8 cellular contexts compared by ENCODE assay signal in genomic region chr17:59963738-59964454, GRCh38. TPM values are rescaled to one million over a fixed set of nuclear protein-coding genes. Genes with fewer than 3 reads are reported as not detected.
DNase-seq lines count a peak whose midpoint lies in the region; ATAC-seq, FAIRE-seq and TF ChIP-seq lines count a peak whose summit lies in the region.

No MANE protein-coding gene starts in this region.

- no peak for TF ChIP-seq POLR2A in prostate gland (IDR thresholded peaks at IDR 0.05)

- ATAC-seq in CD8-positive, alpha-beta T cell = peak; percentile 68
- ATAC-seq in GM21423 (IDR thresholded peaks at IDR 0.05; ENCODE audit: unreplicated experiment) = peak; percentile 24

- H3K27ac Mint-ChIP-seq in CD8-positive, alpha-beta T cell = peak overlapping the region; percentile 97

- CTCF ChIA-PET in CD8-positive, alpha-beta T cell (lab: Charles Lee) = interaction anchor here (1.9 kb wide), 1 partner anchor 73 kb away, joined by 7 read pairs; no protein-coding TSS in a partner anchor

- POLR2A ChIA-PET in CD8-positive, alpha-beta T cell (lab: Charles Lee) = interaction anchor here (0.6 to 1.8 kb wide), 7 partner anchors 8 to 344 kb away, joined by 3 to 9 read pairs (median 3); partner anchors contain the start of genes CLTC, RPS6KB1 and TUBD1

- peak overlapping the region; percentile 93 for H3K27ac ChIP-seq in CD8-positive, alpha-beta T cell (ENCODE audit: low read depth, low read length)
- H3K27ac ChIP-seq in SK-N-MC (peak overlapping the region; percentile 70), left ventricle myocardium inferior (replicated peaks) (peak overlapping the region; percentile 97), prostate gland (peak overlapping the region; percentile 96)

- FAIRE-seq in urothelium cell line (lab: Jason Lieb, UNC) = peak; percentile 85

- peaks cover 4% of the 10 kb centered on the region for H3K36me3 ChIP-seq in CD8-positive, alpha-beta T cell (ENCODE audit: insufficient read depth, low read length)
- H3K36me3 ChIP-seq in SK-N-MC (ENCODE audit: insufficient read depth, low read length) (peaks cover 10% of the 10 kb centered on the region; the same call in 1 of the 2 replicates), left ventricle myocardium inferior (peaks cover 16% of the 10 kb centered on the region), prostate gland (no peaks in the 10 kb centered on the region)

- H3K4me3 Mint-ChIP-seq in CD8-positive, alpha-beta T cell = peak overlapping the region; percentile 95

- H3K4me3 ChIP-seq in CD8-positive, alpha-beta T cell (ENCODE audit: low read depth, low read length) = peak overlapping the region; percentile 100
- H3K4me3 ChIP-seq in SK-N-MC (peak overlapping the region; percentile 86), left ventricle myocardium inferior (peak overlapping the region; percentile 92), prostate gland (peak overlapping the region; percentile 85 to 86)

- H3K4me1 Mint-ChIP-seq in CD8-positive, alpha-beta T cell (ENCODE audit: low read depth) = peaks cover 28% of the 10 kb centered on the region

- H3K4me1 ChIP-seq in CD8-positive, alpha-beta T cell (ENCODE audit: insufficient read depth, low read length) = peaks cover 22% of the 10 kb centered on the region
- H3K4me1 ChIP-seq in left ventricle myocardium inferior (peaks cover 35% of the 10 kb centered on the region), prostate gland (replicated peaks) (no peaks in the 10 kb centered on the region)

- H3K36me3 Mint-ChIP-seq in CD8-positive, alpha-beta T cell = peaks cover 22% of the 10 kb centered on the region

- 1% methylated on average over 21 of the region's 21 CpGs for WGBS in prostate gland

- no peak for TF ChIP-seq CTCF in CD8-positive, alpha-beta T cell (IDR thresholded peaks at IDR 0.05)
- TF ChIP-seq CTCF in left ventricle myocardium inferior (IDR thresholded peaks at IDR 0.05; ENCODE audit: borderline replicate concordance) (no peak), prostate gland (IDR thresholded peaks at IDR 0.05) (no peak)

- H3K9me3 ChIP-seq in CD8-positive, alpha-beta T cell (ENCODE audit: low read length) = no peaks in the 10 kb centered on the region
- H3K9me3 ChIP-seq in SK-N-MC (ENCODE audit: low read depth, low read length) (no peaks in the 10 kb centered on the region), left ventricle myocardium inferior (replicated peaks) (no peaks in the 10 kb centered on the region), prostate gland (no peaks in the 10 kb centered on the region)

- H3K9me3 Mint-ChIP-seq in CD8-positive, alpha-beta T cell = no peaks in the 10 kb centered on the region

- peak; percentile 20 to 72 (median 59) for DNase-seq in CD8-positive, alpha-beta T cell
- DNase-seq in HuH-7.5 (ENCODE audit: low spot score) (peak; percentile 73), SK-N-MC (ENCODE audit: low read depth, low spot score) (no peak), amygdala (lab: John Stamatoyannopoulos, UW) (peak in 42 of 56 donors; percentile 2 to 79 (median 38)), left ventricle myocardium inferior (peak; percentile 31), prostate gland (ENCODE audit: low spot score) (peak; percentile 29), urothelium cell line (ENCODE audit: low spot score) (peak; percentile 72)

- H3K9ac ChIP-seq in SK-N-MC (ENCODE audit: insufficient read length) = peak overlapping the region; percentile 91

- H3K27me3 Mint-ChIP-seq in CD8-positive, alpha-beta T cell (ENCODE audit: low read depth) = no peaks in the 10 kb centered on the region

- H3K27me3 ChIP-seq in CD8-positive, alpha-beta T cell (ENCODE audit: insufficient read depth, low read length) = no peaks in the 10 kb centered on the region
- H3K27me3 ChIP-seq in left ventricle myocardium inferior (ENCODE audit: low read depth) (no peaks in the 10 kb centered on the region), prostate gland (replicated peaks; ENCODE audit: insufficient read depth) (no peaks in the 10 kb centered on the region)

- intact Hi-C loops in CD8-positive, alpha-beta T cell (cut with DNase I, micrococcal nuclease) = loop anchor here (1.0 to 10.0 kb wide), 6 partner anchors 11 to 629 kb away; partner anchors contain the start of genes CLTC (in 1 of the 2), PTRH2 (in 1 of the 2), RPS6KB1 (in 1 of the 2) and TUBD1 (in 1 of the 2)
- intact Hi-C loops in left ventricle myocardium inferior (cut with micrococcal nuclease) = no loop called here
- intact Hi-C loops in prostate gland (cut with DNase I) = no loop called here

RNA-seq across cellular contexts. Expression of gene RNFT1, which starts 0.6 kb away (rescaled TPM):
- 10 to 100 TPM; 21.2 to 26.6 TPM for total RNA-seq in CD8-positive, alpha-beta T cell
- total RNA-seq in left ventricle myocardium inferior (12.4 TPM), prostate gland (10 to 100 TPM; 16.8 to 24.7 TPM)

Comparison
In these comparisons a context has a peak if more than half of its experiments do, and no peak if none do; other contexts are left out.
1. intact Hi-C loops: an anchor here in CD8-positive, alpha-beta T cell (1.0 to 10.0 kb wide); none called in left ventricle myocardium inferior and prostate gland.